In genomic region chr12:56116267-56117081, GRCh38 we compare ENCODE assay signal across 8 cellular contexts. TPM values are rescaled to one million over a fixed set of nuclear protein-coding genes. Genes with fewer than 3 reads are reported as not detected.
DNase-seq lines count a peak whose midpoint lies in the region; ATAC-seq and TF ChIP-seq lines count a peak whose summit lies in the region.

TSS of gene RPL41 (plus strand) at chr12:56116633.

- H2AFZ ChIP-seq in mammary epithelial cell (ENCODE audit: low read depth, low read length): peak within 1 kb of the TSS; percentile 85
- peak within 1 kb of the TSS; percentile 79 for H2AFZ ChIP-seq in smooth muscle cell (ENCODE audit: low read depth)

- CTCF ChIA-PET in mammary epithelial cell (lab: Charles Lee; ENCODE audit: low non-redundant PET): interaction anchor here (0.6 kb wide), 1 partner anchor 69 kb away, joined by 4 read pairs; no protein-coding TSS in a partner anchor

- H3K4me2 ChIP-seq in mammary epithelial cell (ENCODE audit: insufficient read depth, low read depth, low read length): peak within 1 kb of the TSS; percentile 83
- peak within 1 kb of the TSS; percentile 96 for H3K4me2 ChIP-seq in smooth muscle cell

- H3K4me1 ChIP-seq in mammary epithelial cell (ENCODE audit: insufficient read depth, low read length) (peaks cover 34% of the 10 kb centered on the region), smooth muscle cell (ENCODE audit: low read depth) (peaks cover 12% of the 10 kb centered on the region)

- peak; percentile 87 for DNase-seq in NCI-H2227 treated with DMSO at 0.1 percent for 48 hours (lab: John Stamatoyannopoulos, UW)
- DNase-seq in WERI-Rb-1: peak; percentile 91
- DNase-seq in mammary epithelial cell: peak; percentile 92
- peak; percentile 73 for DNase-seq in iPS-NIHi11 (ENCODE audit: low spot score)
- DNase-seq in smooth muscle cell (lab: John Stamatoyannopoulos, UW; ENCODE audit: unreplicated experiment): peak; percentile 65

- H3K27ac ChIP-seq in 22Rv1 (peak within 1 kb of the TSS; percentile 99), WERI-Rb-1 (peak within 1 kb of the TSS; percentile 89), mammary epithelial cell (ENCODE audit: insufficient read depth, low read depth, low read length) (peak within 1 kb of the TSS; percentile 91), smooth muscle cell (ENCODE audit: low read depth) (peak within 1 kb of the TSS; percentile 95)

- ATAC-seq in GM18858 (IDR thresholded peaks at IDR 0.05; ENCODE audit: unreplicated experiment) (peak; percentile 21), HG03135 (IDR thresholded peaks at IDR 0.05; ENCODE audit: unreplicated experiment) (peak; percentile 36)

- H3K27me3 ChIP-seq in WERI-Rb-1 (ENCODE audit: insufficient read depth, low read depth, severe bottlenecking) (no peaks in the 10 kb centered on the region), mammary epithelial cell (ENCODE audit: insufficient read depth, low read length) (no peaks in the 10 kb centered on the region), smooth muscle cell (ENCODE audit: low read depth) (no peaks in the 10 kb centered on the region)

- H3K79me2 ChIP-seq in mammary epithelial cell (ENCODE audit: insufficient read depth, low read length): peaks cover 24% of the 10 kb centered on the region
- peaks cover 8% of the 10 kb centered on the region for H3K79me2 ChIP-seq in smooth muscle cell (ENCODE audit: low read depth)

- under 1% methylated on average over 31 of the region's 34 CpGs for WGBS in mammary epithelial cell (ENCODE audit: low coverage, missing lambda C conversion rate)
- under 1% methylated on average over 34 of the region's 34 CpGs for WGBS in smooth muscle cell (ENCODE audit: low lambda C conversion rate)

- peaks cover 24% of the 10 kb centered on the region for H3F3A ChIP-seq in smooth muscle cell (ENCODE audit: low read depth)

- dilution Hi-C loops in mammary epithelial cell (cut with HindIII; ENCODE audit: low sequenced_read_pairs): loop anchor here (5.0 kb wide), 2 partner anchors 51 to 106 kb away; partner anchors contain the start of genes NABP2 and RNF41

- peak within 1 kb of the TSS; percentile 96 for H3K4me3 ChIP-seq in WERI-Rb-1 (ENCODE audit: low read depth, low read length)
- peak within 1 kb of the TSS; percentile 48 to 80 (median 57) for H3K4me3 ChIP-seq in mammary epithelial cell (replicated peaks in 1 of 3; ENCODE audit: insufficient read depth in 1 of 3, low read depth in 2 of 3, low read length in 3 of 3)
- H3K4me3 ChIP-seq in smooth muscle cell: peak within 1 kb of the TSS; percentile 74

- in situ Hi-C loops in mammary epithelial cell (cut with MboI; ENCODE audit: low sequenced_read_pairs in 2 of 2): loop anchor here (5.0 to 10.0 kb wide), 2 partner anchors 69 to 72 kb away; partner anchors contain the start of gene RPS26 (in 1 of the 2)

- intact Hi-C loops in mammary epithelial cell (cut with micrococcal nuclease): loop anchor here (1.0 kb wide), 1 partner anchor 74 kb away; no protein-coding TSS in a partner anchor

- H3K9ac ChIP-seq in mammary epithelial cell (ENCODE audit: insufficient read depth, low read length) (peak within 1 kb of the TSS; percentile 100), smooth muscle cell (ENCODE audit: low read depth) (peak within 1 kb of the TSS; percentile 96)

- no TSS peak for BruUV-seq in mammary epithelial cell (replicated peaks; lab: Mats Ljungman, UMichigan)

- TF ChIP-seq CTCF in 22Rv1 (IDR thresholded peaks at IDR 0.05) (no peak), WERI-Rb-1 (IDR thresholded peaks at IDR 0.05; ENCODE audit: low read depth, low read length) (no peak), mammary epithelial cell (conservative IDR thresholded peaks at IDR 0.05 in 1 of 2, IDR thresholded peaks at IDR 0.05 in 1 of 2; ENCODE audit: extremely low read depth in 1 of 2, insufficient read depth in 1 of 2, low read depth in 1 of 2, low read length in 2 of 2) (no peak), smooth muscle cell (IDR thresholded peaks at IDR 0.05; ENCODE audit: borderline replicate concordance, insufficient read depth, poor library complexity, severe bottlenecking) (no peak)

- H3K36me3 ChIP-seq in WERI-Rb-1: peaks cover 47% of the 10 kb centered on the region
- H3K36me3 ChIP-seq in mammary epithelial cell (ENCODE audit: insufficient read depth, low read length): peaks cover 22% of the 10 kb centered on the region
- H3K36me3 ChIP-seq in smooth muscle cell (ENCODE audit: low read depth): no peaks in the 10 kb centered on the region

- H3K9me3 ChIP-seq in WERI-Rb-1 (ENCODE audit: severe bottlenecking): peaks cover 6% of the 10 kb centered on the region
- H3K9me3 ChIP-seq in mammary epithelial cell (replicated peaks; ENCODE audit: insufficient read depth, low read length): no peaks in the 10 kb centered on the region
- H3K9me3 ChIP-seq in smooth muscle cell (replicated peaks; ENCODE audit: low read depth): no peaks in the 10 kb centered on the region

- H4K20me1 ChIP-seq in mammary epithelial cell (ENCODE audit: insufficient read depth, low read length) (no peaks in the 10 kb centered on the region), smooth muscle cell (ENCODE audit: low read depth) (peaks cover 10% of the 10 kb centered on the region)

RNA-seq across cellular contexts. Expression of gene RPL41, which starts in this region (rescaled TPM):
- 1,000 to 10,000 TPM in 1 of 2 donors, 100 to 1,000 TPM in 1; 847 to 3,248 TPM for total RNA-seq in mammary epithelial cell
- polyA plus RNA-seq in mammary epithelial cell: 7,406 TPM
- 2,718 TPM for polyA minus RNA-seq in mammary epithelial cell
- 2,929 and 3,246 TPM in 2 replicates for total RNA-seq in smooth muscle cell
- polyA plus RNA-seq in smooth muscle cell: 2,414 and 2,571 TPM in 2 replicates

Comparison
In these comparisons a context has a peak if more than half of its experiments do, and no peak if none do; other contexts are left out.
1. Peak in every context shown above with its lines: DNase-seq, ATAC-seq, H3K4me3 ChIP-seq and H3K27ac ChIP-seq.